8 cellular contexts compared by ENCODE assay signal in genomic region chr6:143400258-143401059, GRCh38. TPM values are rescaled to one million over a fixed set of nuclear protein-coding genes. Genes with fewer than 3 reads are reported as not detected.
DNase-seq lines count a peak whose midpoint lies in the region; ATAC-seq and TF ChIP-seq lines count a peak whose summit lies in the region.

No MANE protein-coding gene starts in this region.

- no peaks in the 10 kb centered on the region for H3K4me1 ChIP-seq in colonic mucosa

- no peaks in the 10 kb centered on the region for H3K36me3 Mint-ChIP-seq in CD14-positive monocyte

- TF ChIP-seq CTCF in colonic mucosa (IDR thresholded peaks at IDR 0.05) (no peak), CD14-positive monocyte (IDR thresholded peaks at IDR 0.05) (no peak)

- no peaks in the 10 kb centered on the region for H3K27me3 Mint-ChIP-seq in stimulated activated naive CD8-positive, alpha-beta T cell treated with anti-CD3 and anti-CD28 coated beads, Interleukin-15, amount 100 ng/mL, for 72 hours
- H3K27me3 Mint-ChIP-seq in CD14-positive monocyte (ENCODE audit: low read depth in 3 of 3) = peaks cover 0 to 2% (median 0%) of the 10 kb centered on the region in 3 donors

- no peak overlapping the region for H3K27ac Mint-ChIP-seq in stimulated activated naive CD8-positive, alpha-beta T cell treated with anti-CD3 and anti-CD28 coated beads, Interleukin-15, amount 100 ng/mL, for 72 hours
- peak overlapping the region in 2 of 7 donors; percentile 35 to 52 for H3K27ac Mint-ChIP-seq in CD14-positive monocyte

- DNase-seq in NCI-H2107 treated with DMSO at 0.1 percent for 48 hours (lab: John Stamatoyannopoulos, UW; ENCODE audit: unreplicated experiment) (peak; percentile 14), NCI-H2107 (lab: John Stamatoyannopoulos, UW) (no peak), NCI-H2196 (lab: John Stamatoyannopoulos, UW; ENCODE audit: unreplicated experiment) (peak; percentile 63), colonic mucosa (peak; percentile 52), GM19238 (ENCODE audit: insufficient read length, low spot score) (no peak), CD14-positive monocyte (ENCODE audit: low spot score) (no peak)
- peak in 1 of 2 donors; percentile 17 for DNase-seq in stimulated activated naive CD8-positive, alpha-beta T cell treated with anti-CD3 and anti-CD28 coated beads, Interleukin-15, amount 100 ng/mL, for 72 hours

- no peak overlapping the region for H3K9ac ChIP-seq in colonic mucosa (ENCODE audit: low read depth in 2 of 2, low read length in 2 of 2)

- peaks cover 26% of the 10 kb centered on the region for H3K4me1 Mint-ChIP-seq in stimulated activated naive CD8-positive, alpha-beta T cell treated with anti-CD3 and anti-CD28 coated beads, Interleukin-15, amount 100 ng/mL, for 72 hours
- H3K4me1 Mint-ChIP-seq in CD14-positive monocyte = peaks cover 13% of the 10 kb centered on the region

- H3K27me3 ChIP-seq in colonic mucosa = no peaks in the 10 kb centered on the region

- intact Hi-C loops in colonic mucosa (cut with DNase I) = no loop called here
- intact Hi-C loops in CD14-positive monocyte (cut with micrococcal nuclease) = no loop called here

- H3K4me3 Mint-ChIP-seq in stimulated activated naive CD8-positive, alpha-beta T cell treated with anti-CD3 and anti-CD28 coated beads, Interleukin-15, amount 100 ng/mL, for 72 hours = peak overlapping the region in 1 of 2 donors; percentile 45
- H3K4me3 Mint-ChIP-seq in CD14-positive monocyte = peak overlapping the region in 1 of 2 donors; percentile 47

- no peaks in the 10 kb centered on the region for H3K36me3 ChIP-seq in colonic mucosa

- peak; percentile 72 for ATAC-seq in stimulated activated naive CD8-positive, alpha-beta T cell treated with anti-CD3 and anti-CD28 coated beads, Interleukin-15, amount 100 ng/mL, for 72 hours
- ATAC-seq in HG03135 (IDR thresholded peaks at IDR 0.05; ENCODE audit: unreplicated experiment) = no peak

- H3K4me3 ChIP-seq in colonic mucosa = no peak overlapping the region

- no peaks in the 10 kb centered on the region for H3K9me3 Mint-ChIP-seq in stimulated activated naive CD8-positive, alpha-beta T cell treated with anti-CD3 and anti-CD28 coated beads, Interleukin-15, amount 100 ng/mL, for 72 hours
- H3K9me3 Mint-ChIP-seq in CD14-positive monocyte = no peaks in the 10 kb centered on the region

- no peak overlapping the region for H3K27ac ChIP-seq in colonic mucosa

- H3K9me3 ChIP-seq in colonic mucosa = no peaks in the 10 kb centered on the region

RNA-seq across cellular contexts. Expression of gene ADAT2, which starts 50.0 kb away (rescaled TPM):
- 1 to 10 TPM; 4.6 to 5.7 TPM for total RNA-seq in colonic mucosa
- polyA plus RNA-seq in CD14-positive monocyte = under 1 TPM; 0.08 to 0.51 TPM

RNA-seq across cellular contexts. Expression of gene PEX3, which starts 50.1 kb away (rescaled TPM):
- total RNA-seq in colonic mucosa = 10 to 100 TPM in 1 of 2 donors, 1 to 10 TPM in 1; 9.1 to 11.1 TPM
- polyA plus RNA-seq in CD14-positive monocyte = 1 to 10 TPM; 5.2 to 6.9 TPM

Comparison
In these comparisons a context has a peak if more than half of its experiments do, and no peak if none do; other contexts are left out.
1. DNase-seq: peak in NCI-H2107 treated with DMSO at 0.1 percent for 48 hours (single experiment), NCI-H2196 (single experiment) and colonic mucosa (single experiment); none in NCI-H2107 (single experiment), GM19238 (single experiment) and CD14-positive monocyte (single experiment).